ENCODE assay signal across 11 cellular contexts in genomic region chr14:36996133-36996856, GRCh38.
DNase-seq lines count a peak whose midpoint lies in the region; ATAC-seq and TF ChIP-seq lines count a peak whose summit lies in the region.
"Had no signal": no experiment of that assay in that cellular context is flagged by ENCODE, and none has a peak within 500 bp of the region (broad histone marks: within the 10 kb centered on the region; RNA-seq: fewer than 3 reads in every experiment).

No MANE protein-coding gene starts in this region.

- peak overlapping the region; percentile 42 for H3K27ac ChIP-seq in suprapubic skin
- H3K27ac ChIP-seq: heart left ventricle had no signal

- no peaks in the 10 kb centered on the region for H3K36me3 ChIP-seq in suprapubic skin
- H3K36me3 ChIP-seq: heart left ventricle had no signal

- peak; percentile 35 for DNase-seq in H4 (ENCODE audit: low spot score)
- DNase-seq in RPMI7951 (ENCODE audit: low read depth), result peak; percentile 6
- DNase-seq in fibroblast of mammary gland (ENCODE audit: low read depth), result peak; percentile 76
- no peak for DNase-seq in suprapubic skin (ENCODE audit: low spot score in 2 of 2)
- DNase-seq in NCI-H510A treated with DMSO at 0.1 percent for 48 hours (lab: John Stamatoyannopoulos, UW), result no peak
- no peak for DNase-seq in left colon
- DNase-seq in activated CD4-positive, alpha-beta memory T cell treated with anti-CD3 and anti-CD28 coated beads, Interleukin-2, amount 10 ng/mL, durations not matched to agents 7 days and 5 days, result no peak
- DNase-seq: amniotic stem cell, heart left ventricle, SW 1271 had no signal

- WGBS in suprapubic skin, result 79% methylated on average over 4 of the region's 4 CpGs

- H3K27me3 Mint-ChIP-seq in activated CD4-positive, alpha-beta memory T cell treated with anti-CD3 and anti-CD28 coated beads, Interleukin-2, amount 10 ng/mL, durations not matched to agents 7 days and 5 days, result no peaks in the 10 kb centered on the region

- no peaks in the 10 kb centered on the region for H3K4me1 Mint-ChIP-seq in activated CD4-positive, alpha-beta memory T cell treated with anti-CD3 and anti-CD28 coated beads, Interleukin-2, amount 10 ng/mL, durations not matched to agents 7 days and 5 days

- CTCF ChIA-PET in activated CD4-positive, alpha-beta memory T cell treated with anti-CD3 and anti-CD28 coated beads, Interleukin-2, amount 10 ng/mL, durations not matched to agents 7 days and 5 days (lab: Charles Lee), result no interaction called here

- H3K36me3 Mint-ChIP-seq in activated CD4-positive, alpha-beta memory T cell treated with anti-CD3 and anti-CD28 coated beads, Interleukin-2, amount 10 ng/mL, durations not matched to agents 7 days and 5 days (ENCODE audit: low read depth), result no peaks in the 10 kb centered on the region

- intact Hi-C loops in left colon (cut with DNase I, micrococcal nuclease), result no loop called here

- TF ChIP-seq EP300 in suprapubic skin (IDR thresholded peaks at IDR 0.05), result no peak

- no peaks in the 10 kb centered on the region for H3K9me3 Mint-ChIP-seq in activated CD4-positive, alpha-beta memory T cell treated with anti-CD3 and anti-CD28 coated beads, Interleukin-2, amount 10 ng/mL, durations not matched to agents 7 days and 5 days

- H3K9me3 ChIP-seq in suprapubic skin, result no peaks in the 10 kb centered on the region
- H3K9me3 ChIP-seq: heart left ventricle had no signal

- no peak for TF ChIP-seq CTCF in fibroblast of mammary gland (conservative IDR thresholded peaks at IDR 0.05; ENCODE audit: control insufficient read depth, insufficient read depth, low read depth, low read length)
- no peak for TF ChIP-seq CTCF in suprapubic skin (IDR thresholded peaks at IDR 0.05)

- TF ChIP-seq POLR2A in suprapubic skin (IDR thresholded peaks at IDR 0.05), result no peak

- H3K4me1 ChIP-seq in suprapubic skin, result no peaks in the 10 kb centered on the region
- H3K4me1 ChIP-seq: heart left ventricle had no signal

- H3K4me3 ChIP-seq in fibroblast of mammary gland (ENCODE audit: control insufficient read depth, low read depth, low read length) (no peak overlapping the region), suprapubic skin (no peak overlapping the region)
- H3K4me3 ChIP-seq: heart left ventricle, lung had no signal

- no peak overlapping the region for H3K27ac Mint-ChIP-seq in activated CD4-positive, alpha-beta memory T cell treated with anti-CD3 and anti-CD28 coated beads, Interleukin-2, amount 10 ng/mL, durations not matched to agents 7 days and 5 days

- no peak overlapping the region for H3K4me3 Mint-ChIP-seq in activated CD4-positive, alpha-beta memory T cell treated with anti-CD3 and anti-CD28 coated beads, Interleukin-2, amount 10 ng/mL, durations not matched to agents 7 days and 5 days

- ATAC-seq in left colon, result no peak
- ATAC-seq: heart left ventricle had no signal

- H3K27me3 ChIP-seq in suprapubic skin, result no peaks in the 10 kb centered on the region
- H3K27me3 ChIP-seq: heart left ventricle had no signal

- POLR2A ChIA-PET in activated CD4-positive, alpha-beta memory T cell treated with anti-CD3 and anti-CD28 coated beads, Interleukin-2, amount 10 ng/mL, durations not matched to agents 7 days and 5 days (lab: Charles Lee), result no interaction called here

Comparison
In these comparisons a context has a peak if more than half of its experiments do, and no peak if none do; other contexts are left out.
1. DNase-seq: peak in H4 (single experiment), RPMI7951 (single experiment) and fibroblast of mammary gland (single experiment); none in suprapubic skin (0 of 2), NCI-H510A treated with DMSO at 0.1 percent for 48 hours (single experiment), left colon (0 of 2) and activated CD4-positive, alpha-beta memory T cell treated with anti-CD3 and anti-CD28 coated beads, Interleukin-2, amount 10 ng/mL, durations not matched to agents 7 days and 5 days (single experiment).